In the genomic region with DNA sequence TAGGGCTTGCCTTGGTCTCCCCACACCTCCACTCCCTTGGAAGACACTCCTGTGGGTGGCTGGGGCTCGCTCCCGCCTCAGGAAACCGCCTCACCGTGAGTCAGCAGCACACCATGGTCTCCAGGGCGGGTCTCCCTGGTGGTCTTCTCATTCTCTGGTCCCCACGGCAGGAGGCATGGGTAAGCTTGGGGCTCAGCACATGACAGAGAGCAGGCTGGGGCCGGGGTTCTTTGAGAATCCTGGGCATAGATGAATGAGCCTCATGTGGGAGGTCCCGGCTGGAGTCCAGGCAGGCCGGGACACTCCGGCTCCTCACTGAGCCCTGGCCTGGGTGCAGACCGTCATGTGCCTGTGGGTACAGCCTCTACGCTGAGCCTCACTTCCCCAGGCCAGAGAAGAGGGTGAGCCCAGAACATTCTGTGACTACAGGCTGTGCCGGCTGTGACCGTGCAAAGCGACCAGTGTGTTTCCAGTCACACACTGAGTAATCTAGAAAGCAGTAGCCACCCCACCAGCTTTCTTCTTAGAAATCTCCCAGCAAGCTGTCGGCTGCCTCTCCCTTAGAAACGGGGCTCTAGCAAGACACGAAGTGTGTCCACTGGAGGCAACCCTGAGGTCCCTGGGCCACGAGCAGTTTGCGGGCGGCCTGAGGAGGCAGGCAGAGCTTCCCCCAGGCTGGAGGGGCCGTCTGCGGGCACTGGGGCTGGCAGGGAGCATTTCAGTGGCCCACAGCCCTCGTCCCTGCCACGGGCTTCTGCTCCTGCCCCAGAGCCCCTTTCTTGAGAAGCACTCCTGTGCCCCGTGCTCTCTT, we compare ENCODE assay signal across 1 cellular context.
A peak's percentile ranks its signal among the peaks of the same experiment; 100 is the strongest.
TF ChIP-seq lines count a peak whose summit lies in the region.

No MANE protein-coding gene starts in this region.

TF ChIP-seq in HepG2, 621 proteins besides CTCF, POLR2A, EP300 and RAD21 (continued from another document and continues in another):
- TF ChIP-seq, protein P1, sequence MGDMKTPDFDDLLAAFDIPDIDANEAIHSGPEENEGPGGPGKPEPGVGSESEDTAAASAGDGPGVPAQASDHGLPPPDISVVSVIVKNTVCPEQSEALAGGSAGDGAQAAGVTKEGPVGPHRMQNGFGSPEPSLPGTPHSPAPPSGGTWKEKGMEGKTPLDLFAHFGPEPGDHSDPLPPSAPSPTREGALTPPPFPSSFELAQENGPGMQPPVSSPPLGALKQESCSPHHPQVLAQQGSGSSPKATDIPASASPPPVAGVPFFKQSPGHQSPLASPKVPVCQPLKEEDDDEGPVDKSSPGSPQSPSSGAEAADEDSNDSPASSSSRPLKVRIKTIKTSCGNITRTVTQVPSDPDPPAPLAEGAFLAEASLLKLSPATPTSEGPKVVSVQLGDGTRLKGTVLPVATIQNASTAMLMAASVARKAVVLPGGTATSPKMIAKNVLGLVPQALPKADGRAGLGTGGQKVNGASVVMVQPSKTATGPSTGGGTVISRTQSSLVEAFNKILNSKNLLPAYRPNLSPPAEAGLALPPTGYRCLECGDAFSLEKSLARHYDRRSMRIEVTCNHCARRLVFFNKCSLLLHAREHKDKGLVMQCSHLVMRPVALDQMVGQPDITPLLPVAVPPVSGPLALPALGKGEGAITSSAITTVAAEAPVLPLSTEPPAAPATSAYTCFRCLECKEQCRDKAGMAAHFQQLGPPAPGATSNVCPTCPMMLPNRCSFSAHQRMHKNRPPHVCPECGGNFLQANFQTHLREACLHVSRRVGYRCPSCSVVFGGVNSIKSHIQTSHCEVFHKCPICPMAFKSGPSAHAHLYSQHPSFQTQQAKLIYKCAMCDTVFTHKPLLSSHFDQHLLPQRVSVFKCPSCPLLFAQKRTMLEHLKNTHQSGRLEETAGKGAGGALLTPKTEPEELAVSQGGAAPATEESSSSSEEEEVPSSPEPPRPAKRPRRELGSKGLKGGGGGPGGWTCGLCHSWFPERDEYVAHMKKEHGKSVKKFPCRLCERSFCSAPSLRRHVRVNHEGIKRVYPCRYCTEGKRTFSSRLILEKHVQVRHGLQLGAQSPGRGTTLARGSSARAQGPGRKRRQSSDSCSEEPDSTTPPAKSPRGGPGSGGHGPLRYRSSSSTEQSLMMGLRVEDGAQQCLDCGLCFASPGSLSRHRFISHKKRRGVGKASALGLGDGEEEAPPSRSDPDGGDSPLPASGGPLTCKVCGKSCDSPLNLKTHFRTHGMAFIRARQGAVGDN (CRISPR knock-in tag; IDR thresholded peaks at IDR 0.05) = peak; percentile 77; the same call in 1 of the 2 replicates
- TF ChIP-seq ZNF225 (CRISPR knock-in tag; IDR thresholded peaks at IDR 0.05) = peak; percentile 22; the same call in 1 of the 2 replicates
- TF ChIP-seq SPEN (CRISPR knock-in tag; IDR thresholded peaks at IDR 0.05; ENCODE audit: low read depth) = peak; percentile 39; the same call in 1 of the 2 replicates
- TF ChIP-seq FOXA3 (CRISPR knock-in tag; IDR thresholded peaks at IDR 0.05) = no peak
- peak; percentile 81; the same call in 1 of the 2 replicates for TF ChIP-seq DNMT1 (CRISPR knock-in tag; IDR thresholded peaks at IDR 0.05)
- 0 out of 2 replicates have a peak, but pooled peaks have one; percentile 44 for TF ChIP-seq HNRNPL (IDR thresholded peaks at IDR 0.05; ENCODE audit: low read depth, low read length)
- TF ChIP-seq ZNF232 (CRISPR knock-in tag; IDR thresholded peaks at IDR 0.05; ENCODE audit: borderline replicate concordance) = 0 out of 2 replicates have a peak, but pooled peaks have one; percentile 13
- TF ChIP-seq TAF15 (IDR thresholded peaks at IDR 0.05; ENCODE audit: low read depth, low read length, poor library complexity, severe bottlenecking) = peak; percentile 12
- 0 out of 2 replicates have a peak, but pooled peaks have one; percentile 32 for TF ChIP-seq ZFY (CRISPR knock-in tag; IDR thresholded peaks at IDR 0.05)
- TF ChIP-seq, protein P2, sequence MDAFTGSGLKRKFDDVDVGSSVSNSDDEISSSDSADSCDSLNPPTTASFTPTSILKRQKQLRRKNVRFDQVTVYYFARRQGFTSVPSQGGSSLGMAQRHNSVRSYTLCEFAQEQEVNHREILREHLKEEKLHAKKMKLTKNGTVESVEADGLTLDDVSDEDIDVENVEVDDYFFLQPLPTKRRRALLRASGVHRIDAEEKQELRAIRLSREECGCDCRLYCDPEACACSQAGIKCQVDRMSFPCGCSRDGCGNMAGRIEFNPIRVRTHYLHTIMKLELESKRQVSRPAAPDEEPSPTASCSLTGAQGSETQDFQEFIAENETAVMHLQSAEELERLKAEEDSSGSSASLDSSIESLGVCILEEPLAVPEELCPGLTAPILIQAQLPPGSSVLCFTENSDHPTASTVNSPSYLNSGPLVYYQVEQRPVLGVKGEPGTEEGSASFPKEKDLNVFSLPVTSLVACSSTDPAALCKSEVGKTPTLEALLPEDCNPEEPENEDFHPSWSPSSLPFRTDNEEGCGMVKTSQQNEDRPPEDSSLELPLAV (CRISPR knock-in tag; conservative IDR thresholded peaks at IDR 0.05; ENCODE audit: low read depth) = no peak
- 0 out of 2 replicates have a peak, but pooled peaks have one; percentile 1 for TF ChIP-seq FOXC1 (CRISPR knock-in tag; IDR thresholded peaks at IDR 0.05; ENCODE audit: borderline replicate concordance)
- no peak for TF ChIP-seq KLF16 (CRISPR knock-in tag; IDR thresholded peaks at IDR 0.05)
- TF ChIP-seq EEA1 (CRISPR knock-in tag; IDR thresholded peaks at IDR 0.05; ENCODE audit: borderline replicate concordance) = 0 out of 2 replicates have a peak, but pooled peaks have one; percentile 52
- TF ChIP-seq SYNCRIP (IDR thresholded peaks at IDR 0.05; ENCODE audit: insufficient read depth, low read depth, low read length) = no peak
- peak; percentile 61; the same call in 1 of the 2 replicates for TF ChIP-seq ZNF451 (CRISPR knock-in tag; IDR thresholded peaks at IDR 0.05)
- peak; percentile 38 for TF ChIP-seq RBM39 (IDR thresholded peaks at IDR 0.05; ENCODE audit: low read depth, low read length, poor library complexity, severe bottlenecking)
- TF ChIP-seq, protein P3, sequence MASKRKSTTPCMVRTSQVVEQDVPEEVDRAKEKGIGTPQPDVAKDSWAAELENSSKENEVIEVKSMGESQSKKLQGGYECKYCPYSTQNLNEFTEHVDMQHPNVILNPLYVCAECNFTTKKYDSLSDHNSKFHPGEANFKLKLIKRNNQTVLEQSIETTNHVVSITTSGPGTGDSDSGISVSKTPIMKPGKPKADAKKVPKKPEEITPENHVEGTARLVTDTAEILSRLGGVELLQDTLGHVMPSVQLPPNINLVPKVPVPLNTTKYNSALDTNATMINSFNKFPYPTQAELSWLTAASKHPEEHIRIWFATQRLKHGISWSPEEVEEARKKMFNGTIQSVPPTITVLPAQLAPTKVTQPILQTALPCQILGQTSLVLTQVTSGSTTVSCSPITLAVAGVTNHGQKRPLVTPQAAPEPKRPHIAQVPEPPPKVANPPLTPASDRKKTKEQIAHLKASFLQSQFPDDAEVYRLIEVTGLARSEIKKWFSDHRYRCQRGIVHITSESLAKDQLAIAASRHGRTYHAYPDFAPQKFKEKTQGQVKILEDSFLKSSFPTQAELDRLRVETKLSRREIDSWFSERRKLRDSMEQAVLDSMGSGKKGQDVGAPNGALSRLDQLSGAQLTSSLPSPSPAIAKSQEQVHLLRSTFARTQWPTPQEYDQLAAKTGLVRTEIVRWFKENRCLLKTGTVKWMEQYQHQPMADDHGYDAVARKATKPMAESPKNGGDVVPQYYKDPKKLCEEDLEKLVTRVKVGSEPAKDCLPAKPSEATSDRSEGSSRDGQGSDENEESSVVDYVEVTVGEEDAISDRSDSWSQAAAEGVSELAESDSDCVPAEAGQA (IDR thresholded peaks at IDR 0.05; ENCODE audit: low read depth) = no peak
- TF ChIP-seq, protein P3 (CRISPR knock-in tag; IDR thresholded peaks at IDR 0.05; ENCODE audit: borderline replicate concordance) = no peak
- 0 out of 2 replicates have a peak, but pooled peaks have one; percentile 27 for TF ChIP-seq ZNF556 (CRISPR knock-in tag; IDR thresholded peaks at IDR 0.05; ENCODE audit: borderline replicate concordance)
- 0 out of 2 replicates have a peak, but pooled peaks have one; percentile 29 for TF ChIP-seq ZNF616 (CRISPR knock-in tag; IDR thresholded peaks at IDR 0.05; ENCODE audit: low read depth)
- TF ChIP-seq, protein P4, sequence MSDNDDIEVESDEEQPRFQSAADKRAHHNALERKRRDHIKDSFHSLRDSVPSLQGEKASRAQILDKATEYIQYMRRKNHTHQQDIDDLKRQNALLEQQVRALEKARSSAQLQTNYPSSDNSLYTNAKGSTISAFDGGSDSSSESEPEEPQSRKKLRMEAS (IDR thresholded peaks at IDR 0.05) = 0 out of 2 replicates have a peak, but pooled peaks have one; percentile 8
- TF ChIP-seq, protein P5, sequence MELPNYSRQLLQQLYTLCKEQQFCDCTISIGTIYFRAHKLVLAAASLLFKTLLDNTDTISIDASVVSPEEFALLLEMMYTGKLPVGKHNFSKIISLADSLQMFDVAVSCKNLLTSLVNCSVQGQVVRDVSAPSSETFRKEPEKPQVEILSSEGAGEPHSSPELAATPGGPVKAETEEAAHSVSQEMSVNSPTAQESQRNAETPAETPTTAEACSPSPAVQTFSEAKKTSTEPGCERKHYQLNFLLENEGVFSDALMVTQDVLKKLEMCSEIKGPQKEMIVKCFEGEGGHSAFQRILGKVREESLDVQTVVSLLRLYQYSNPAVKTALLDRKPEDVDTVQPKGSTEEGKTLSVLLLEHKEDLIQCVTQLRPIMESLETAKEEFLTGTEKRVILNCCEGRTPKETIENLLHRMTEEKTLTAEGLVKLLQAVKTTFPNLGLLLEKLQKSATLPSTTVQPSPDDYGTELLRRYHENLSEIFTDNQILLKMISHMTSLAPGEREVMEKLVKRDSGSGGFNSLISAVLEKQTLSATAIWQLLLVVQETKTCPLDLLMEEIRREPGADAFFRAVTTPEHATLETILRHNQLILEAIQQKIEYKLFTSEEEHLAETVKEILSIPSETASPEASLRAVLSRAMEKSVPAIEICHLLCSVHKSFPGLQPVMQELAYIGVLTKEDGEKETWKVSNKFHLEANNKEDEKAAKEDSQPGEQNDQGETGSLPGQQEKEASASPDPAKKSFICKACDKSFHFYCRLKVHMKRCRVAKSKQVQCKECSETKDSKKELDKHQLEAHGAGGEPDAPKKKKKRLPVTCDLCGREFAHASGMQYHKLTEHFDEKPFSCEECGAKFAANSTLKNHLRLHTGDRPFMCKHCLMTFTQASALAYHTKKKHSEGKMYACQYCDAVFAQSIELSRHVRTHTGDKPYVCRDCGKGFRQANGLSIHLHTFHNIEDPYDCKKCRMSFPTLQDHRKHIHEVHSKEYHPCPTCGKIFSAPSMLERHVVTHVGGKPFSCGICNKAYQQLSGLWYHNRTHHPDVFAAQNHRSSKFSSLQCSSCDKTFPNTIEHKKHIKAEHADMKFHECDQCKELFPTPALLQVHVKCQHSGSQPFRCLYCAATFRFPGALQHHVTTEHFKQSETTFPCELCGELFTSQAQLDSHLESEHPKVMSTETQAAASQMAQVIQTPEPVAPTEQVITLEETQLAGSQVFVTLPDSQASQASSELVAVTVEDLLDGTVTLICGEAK (IDR thresholded peaks at IDR 0.05) = no peak
- TF ChIP-seq, protein P5 (CRISPR knock-in tag; IDR thresholded peaks at IDR 0.05) = no peak
- peak; percentile 50 for TF ChIP-seq ZBTB38 (CRISPR knock-in tag; IDR thresholded peaks at IDR 0.05)
- no peak for TF ChIP-seq REPIN1 (CRISPR knock-in tag; IDR thresholded peaks at IDR 0.05; ENCODE audit: borderline replicate concordance, low read depth)
- no peak for TF ChIP-seq ZNF549 (CRISPR knock-in tag; IDR thresholded peaks at IDR 0.05)
- 0 out of 2 replicates have a peak, but pooled peaks have one; percentile 41 for TF ChIP-seq ZBTB1 (CRISPR knock-in tag; IDR thresholded peaks at IDR 0.05; ENCODE audit: borderline replicate concordance)
- peak; percentile 37 for TF ChIP-seq AGO1 (IDR thresholded peaks at IDR 0.05; ENCODE audit: low read depth, low read length, poor library complexity, severe bottlenecking)
